In the genomic region with DNA sequence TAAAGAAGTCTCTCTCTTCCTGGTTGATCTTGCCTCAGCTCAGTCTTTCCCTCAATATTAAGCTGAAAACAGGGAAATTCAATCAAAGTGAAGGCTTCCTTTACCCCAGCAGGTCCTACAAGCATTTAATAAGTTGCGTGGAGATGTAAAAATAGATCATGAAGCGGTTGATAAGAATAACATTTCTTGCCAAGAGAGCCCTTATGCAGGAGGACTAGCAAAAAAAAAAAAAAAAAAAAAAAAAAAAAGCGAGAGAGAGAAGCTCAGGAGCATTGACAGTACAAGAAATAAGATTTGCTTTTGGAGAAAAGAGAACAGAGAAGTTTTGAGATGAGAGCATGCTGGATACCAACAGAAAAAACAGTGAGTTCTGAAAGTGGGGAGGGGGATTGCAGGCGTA, we compare ENCODE assay signal across 15 cellular contexts.
A peak's percentile ranks its signal among the peaks of the same experiment; 100 is the strongest.
DNase-seq lines count a peak whose midpoint lies in the region; ATAC-seq, FAIRE-seq and TF ChIP-seq lines count a peak whose summit lies in the region.
"Had no signal": no experiment of that assay in that cellular context is flagged by ENCODE, and none has a peak within 500 bp of the region (broad histone marks: within the 10 kb centered on the region; RNA-seq: fewer than 3 reads in every experiment).

No MANE protein-coding gene starts in this region.

- H4K20me1 ChIP-seq in astrocyte (ENCODE audit: insufficient read depth, low read length): no peaks in the 10 kb centered on the region

- H3K9me3 ChIP-seq in astrocyte (ENCODE audit: insufficient read depth, low read depth, low read length): no peaks in the 10 kb centered on the region
- H3K9me3 ChIP-seq in right atrium auricular region: no peaks in the 10 kb centered on the region

- H3K4me3 ChIP-seq in astrocyte (ENCODE audit: insufficient read depth, low read depth, low read length) (no peak overlapping the region), right atrium auricular region (no peak overlapping the region)

- no peak for TF ChIP-seq CTCF in astrocyte (IDR thresholded peaks at IDR 0.05; ENCODE audit: insufficient read depth, low read depth, low read length)
- no peak for TF ChIP-seq CTCF in right atrium auricular region (IDR thresholded peaks at IDR 0.05)

- peaks cover 2% of the 10 kb centered on the region for H3K27me3 ChIP-seq in astrocyte (ENCODE audit: insufficient read depth, low read length)
- H3K27me3 ChIP-seq in right atrium auricular region: no peaks in the 10 kb centered on the region

- no peak for ATAC-seq in stimulated activated effector memory CD8-positive, alpha-beta T cell treated with anti-CD3 and anti-CD28 coated beads, Interleukin-12 subunit alpha, Interleukin-12 subunit beta, amount 100 ng/mL, for 72 hours
- ATAC-seq in HG02884 (IDR thresholded peaks at IDR 0.05; ENCODE audit: unreplicated experiment): no peak
- ATAC-seq: CD8-positive, alpha-beta T cell; HCT116; PC-3 had no signal

- H3K27ac ChIP-seq in astrocyte (ENCODE audit: low read depth, low read length) (no peak overlapping the region), right atrium auricular region (peak overlapping the region; percentile 67 to 81)
- H3K27ac ChIP-seq: 22Rv1 had no signal

- peaks cover 11% of the 10 kb centered on the region for H3K4me1 Mint-ChIP-seq in astrocyte (ENCODE audit: low read depth, unreplicated experiment)
- H3K4me1 Mint-ChIP-seq in stimulated activated effector memory CD8-positive, alpha-beta T cell treated with anti-CD3 and anti-CD28 coated beads, Interleukin-12 subunit alpha, Interleukin-12 subunit beta, amount 100 ng/mL, for 72 hours: peaks cover 30% of the 10 kb centered on the region

- no peak for FAIRE-seq in astrocyte (lab: Jason Lieb, UNC)

- H3K4me1 ChIP-seq in astrocyte (ENCODE audit: insufficient read depth, low read length) (peaks cover 8% of the 10 kb centered on the region), right atrium auricular region (peaks cover 0 to 18% of the 10 kb centered on the region in 2 donors)

- H3K27ac Mint-ChIP-seq in astrocyte (ENCODE audit: unreplicated experiment): no peak overlapping the region
- H3K27ac Mint-ChIP-seq in stimulated activated effector memory CD8-positive, alpha-beta T cell treated with anti-CD3 and anti-CD28 coated beads, Interleukin-12 subunit alpha, Interleukin-12 subunit beta, amount 100 ng/mL, for 72 hours: peak overlapping the region; percentile 26
- H3K27ac Mint-ChIP-seq: CD8-positive, alpha-beta T cell had no signal

- H3K79me2 ChIP-seq in astrocyte (ENCODE audit: insufficient read depth, low read length): no peaks in the 10 kb centered on the region

- no peaks in the 10 kb centered on the region for H3K9me3 Mint-ChIP-seq in astrocyte (ENCODE audit: unreplicated experiment)
- H3K9me3 Mint-ChIP-seq in stimulated activated effector memory CD8-positive, alpha-beta T cell treated with anti-CD3 and anti-CD28 coated beads, Interleukin-12 subunit alpha, Interleukin-12 subunit beta, amount 100 ng/mL, for 72 hours: no peaks in the 10 kb centered on the region
- H3K9me3 Mint-ChIP-seq: CD8-positive, alpha-beta T cell had no signal

- H3K4me2 ChIP-seq in astrocyte (ENCODE audit: low read length): no peak overlapping the region

- H3K27me3 Mint-ChIP-seq in astrocyte (ENCODE audit: low read depth, unreplicated experiment): peaks cover 9% of the 10 kb centered on the region

- H3K4me3 Mint-ChIP-seq in astrocyte (ENCODE audit: unreplicated experiment): peak overlapping the region; percentile 23
- no peak overlapping the region for H3K4me3 Mint-ChIP-seq in stimulated activated effector memory CD8-positive, alpha-beta T cell treated with anti-CD3 and anti-CD28 coated beads, Interleukin-12 subunit alpha, Interleukin-12 subunit beta, amount 100 ng/mL, for 72 hours
- H3K4me3 Mint-ChIP-seq: CD8-positive, alpha-beta T cell had no signal

- H3K36me3 ChIP-seq in astrocyte (ENCODE audit: insufficient read depth, low read length) (no peaks in the 10 kb centered on the region), right atrium auricular region (no peaks in the 10 kb centered on the region)

- H3K36me3 Mint-ChIP-seq in astrocyte (ENCODE audit: low read depth, unreplicated experiment): no peaks in the 10 kb centered on the region
- H3K36me3 Mint-ChIP-seq in stimulated activated effector memory CD8-positive, alpha-beta T cell treated with anti-CD3 and anti-CD28 coated beads, Interleukin-12 subunit alpha, Interleukin-12 subunit beta, amount 100 ng/mL, for 72 hours: no peaks in the 10 kb centered on the region
- H3K36me3 Mint-ChIP-seq: CD8-positive, alpha-beta T cell had no signal

- no peak overlapping the region for H2AFZ ChIP-seq in astrocyte (ENCODE audit: low read depth, low read length)

- H3K9ac ChIP-seq in astrocyte (ENCODE audit: low read length): no peak overlapping the region

- DNase-seq in DMS79 treated with DMSO at 0.1 percent for 48 hours (lab: John Stamatoyannopoulos, UW) (peak; percentile 60), DMS79 (lab: John Stamatoyannopoulos, UW) (no peak), astrocyte (ENCODE audit: low read depth) (no peak), right atrium auricular region (ENCODE audit: low spot score) (no peak), NCI-H748 (lab: John Stamatoyannopoulos, UW; ENCODE audit: unreplicated experiment) (no peak), AG08395 (ENCODE audit: low spot score) (no peak)
- DNase-seq in stimulated activated effector memory CD8-positive, alpha-beta T cell treated with anti-CD3 and anti-CD28 coated beads, Interleukin-12 subunit alpha, Interleukin-12 subunit beta, amount 100 ng/mL, for 72 hours (ENCODE audit: low spot score in 2 of 2): no peak
- DNase-seq: CD8-positive, alpha-beta T cell; KBM-7; NCI-H2081 treated with DMSO at 0.1 percent for 48 hours; NCI-H226; PC-3 had no signal
